ENCODE assay signal across 30 cellular contexts in genomic region chr7:55117286-55117685, GRCh38.
"Had no signal": no experiment of that assay in that cellular context is flagged by ENCODE, and none has a peak within 500 bp of the region (broad histone marks: within the 10 kb centered on the region; RNA-seq: fewer than 3 reads in every experiment).

No MANE protein-coding gene starts in this region.

- H3K4me1 Mint-ChIP-seq: activated CD4-positive, alpha-beta memory T cell treated with anti-CD3 and anti-CD28 coated beads, Interleukin-2, amount 10 ng/mL, durations not matched to agents 7 days and 5 days; activated CD8-positive, alpha-beta memory T cell treated with anti-CD3 and anti-CD28 coated beads, Interleukin-2, amount 10 ng/mL, durations not matched to agents 7 days and 5 days; activated naive CD4-positive, alpha-beta T cell treated with anti-CD3 and anti-CD28 coated beads, Interleukin-2, amount 10 ng/mL, durations not matched to agents 7 days and 5 days; activated naive CD8-positive, alpha-beta T cell treated with anti-CD3 and anti-CD28 coated beads, Interleukin-2, amount 50 U/mL, for 24 hours; brain had no signal

- H3K36me3 Mint-ChIP-seq: activated CD8-positive, alpha-beta memory T cell treated with anti-CD3 and anti-CD28 coated beads, Interleukin-2, amount 10 ng/mL, durations not matched to agents 7 days and 5 days; activated naive CD4-positive, alpha-beta T cell treated with anti-CD3 and anti-CD28 coated beads, Interleukin-2, amount 10 ng/mL, durations not matched to agents 7 days and 5 days; activated naive CD8-positive, alpha-beta T cell; brain had no signal

- H3K4me3 Mint-ChIP-seq: activated CD4-positive, alpha-beta memory T cell treated with anti-CD3 and anti-CD28 coated beads, Interleukin-2, amount 10 ng/mL, durations not matched to agents 7 days and 5 days; activated CD8-positive, alpha-beta memory T cell treated with anti-CD3 and anti-CD28 coated beads, Interleukin-2, amount 10 ng/mL, durations not matched to agents 7 days and 5 days; activated naive CD4-positive, alpha-beta T cell treated with anti-CD3 and anti-CD28 coated beads, Interleukin-2, amount 10 ng/mL, durations not matched to agents 7 days and 5 days; activated naive CD8-positive, alpha-beta T cell; activated naive CD8-positive, alpha-beta T cell treated with anti-CD3 and anti-CD28 coated beads, Interleukin-2, amount 50 U/mL, for 24 hours; brain had no signal

- H3K9me3 Mint-ChIP-seq: activated CD4-positive, alpha-beta memory T cell treated with anti-CD3 and anti-CD28 coated beads, Interleukin-2, amount 10 ng/mL, durations not matched to agents 7 days and 5 days; activated naive CD4-positive, alpha-beta T cell treated with anti-CD3 and anti-CD28 coated beads, Interleukin-2, amount 10 ng/mL, durations not matched to agents 7 days and 5 days; activated naive CD8-positive, alpha-beta T cell treated with anti-CD3 and anti-CD28 coated beads, Interleukin-2, amount 50 U/mL, for 24 hours; brain had no signal

- H3K27ac Mint-ChIP-seq: activated CD4-positive, alpha-beta memory T cell treated with anti-CD3 and anti-CD28 coated beads, Interleukin-2, amount 10 ng/mL, durations not matched to agents 7 days and 5 days; activated CD8-positive, alpha-beta memory T cell treated with anti-CD3 and anti-CD28 coated beads, Interleukin-2, amount 10 ng/mL, durations not matched to agents 7 days and 5 days; activated naive CD4-positive, alpha-beta T cell treated with anti-CD3 and anti-CD28 coated beads, Interleukin-2, amount 10 ng/mL, durations not matched to agents 7 days and 5 days; activated naive CD8-positive, alpha-beta T cell; activated naive CD8-positive, alpha-beta T cell treated with anti-CD3 and anti-CD28 coated beads, Interleukin-2, amount 50 U/mL, for 24 hours; brain had no signal

- DNase-seq: activated CD4-positive, alpha-beta memory T cell treated with anti-CD3 and anti-CD28 coated beads, Interleukin-2, amount 10 ng/mL, durations not matched to agents 7 days and 5 days; activated CD4-positive, alpha-beta T cell treated with anti-CD3 and anti-CD28 coated beads for 1 hour; activated CD4-positive, alpha-beta T cell treated with anti-CD3 and anti-CD28 coated beads for 48 hours; activated CD4-positive, CD25-positive, alpha-beta regulatory T cell; activated CD8-positive, alpha-beta memory T cell treated with anti-CD3 and anti-CD28 coated beads for 24 hours; activated CD8-positive, alpha-beta memory T cell treated with anti-CD3 and anti-CD28 coated beads, Interleukin-2, amount 10 ng/mL, durations not matched to agents 7 days and 5 days; activated CD8-positive, alpha-beta memory T cell treated with anti-CD3 and anti-CD28 coated beads, Interleukin-2, amount 50 U/mL, for 48 hours; activated effector memory CD4-positive, alpha-beta T cell treated with Interleukin-2 at 50 U/mL for 16 hours; activated naive CD4-positive, alpha-beta T cell treated with anti-CD3 and anti-CD28 coated beads, Interleukin-2, amount 10 ng/mL, durations not matched to agents 7 days and 5 days; activated naive CD8-positive, alpha-beta T cell treated with anti-CD3 and anti-CD28 coated beads, Interleukin-2, amount 50 U/mL, for 24 hours; activated T-cell treated with anti-CD3 and anti-CD28 coated beads, Interleukin-2, amount 50 U/mL, for 48 hours; anterior cingulate cortex; caudate nucleus; cerebellar nuclear complex; Karpas-422; KBM-7; NCI-H1105; NCI-H1417 treated with DMSO at 0.1 percent for 48 hours; NCI-H187 treated with DMSO at 0.1 percent for 48 hours; NCI-H2081; NCI-H524; NCI-H69; NCI-H82; SIG-M5; SW 1271; T-helper 1 cell; T-helper 2 cell; T-helper 9 cell had no signal

- H3K27me3 Mint-ChIP-seq: activated naive CD8-positive, alpha-beta T cell treated with anti-CD3 and anti-CD28 coated beads, Interleukin-2, amount 50 U/mL, for 24 hours; brain had no signal
